Comparison of ENCODE assay signal across 19 cellular contexts in the genomic region with DNA sequence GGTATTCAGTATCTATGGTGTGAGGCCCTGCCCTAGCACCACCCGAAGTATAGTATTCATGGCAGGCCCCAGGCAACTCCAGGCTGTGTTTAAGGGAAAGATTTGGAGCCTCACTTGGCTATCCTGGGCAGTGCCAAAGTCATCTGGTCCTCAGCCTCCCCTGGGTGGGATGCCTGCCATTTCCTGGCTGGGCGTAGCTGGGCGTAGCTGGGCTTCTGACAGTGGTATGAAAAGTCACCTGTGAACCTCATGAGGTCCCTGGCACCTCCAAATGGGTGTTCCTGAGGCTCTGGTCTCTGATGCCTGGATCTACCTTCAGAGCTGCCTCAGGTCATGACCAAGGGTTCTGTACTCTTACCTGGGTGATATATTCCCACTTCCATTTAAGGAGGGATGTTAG.
DNase-seq lines count a peak whose midpoint lies in the region; ATAC-seq and TF ChIP-seq lines count a peak whose summit lies in the region.
"Had no signal": no experiment of that assay in that cellular context is flagged by ENCODE, and none has a peak within 500 bp of the region (broad histone marks: within the 10 kb centered on the region; RNA-seq: fewer than 3 reads in every experiment).

No MANE protein-coding gene starts in this region.

- in situ Hi-C loops in transverse colon (cut with MboI; ENCODE audit: low pct_ligation_motif_present in 1 of 4, low pct_unique_long_range_greater_than_20kb in 1 of 4, low sequenced_read_pairs in 3 of 4), result loop anchor here in 1 of 4 donors (25.0 kb wide), 1 partner anchor 452 kb away; no protein-coding TSS in a partner anchor

- peaks cover 0 to 47% of the 10 kb centered on the region in 2 donors for H3K4me1 ChIP-seq in right atrium auricular region
- H3K4me1 ChIP-seq in right cardiac atrium (ENCODE audit: control insufficient read depth, insufficient read depth, low read length), result peaks cover 17% of the 10 kb centered on the region
- H3K4me1 ChIP-seq in hepatocyte (ENCODE audit: insufficient read depth), result peaks cover 28% of the 10 kb centered on the region
- H3K4me1 ChIP-seq in stomach, result peaks cover 6 to 35% (median 13%) of the 10 kb centered on the region in 4 donors
- H3K4me1 ChIP-seq in PC-9 (replicated peaks; ENCODE audit: insufficient read depth), result no peaks in the 10 kb centered on the region
- H3K4me1 ChIP-seq in transverse colon, result peaks cover 0 to 6% (median 3%) of the 10 kb centered on the region in 4 donors

- H3K27ac Mint-ChIP-seq in activated T-helper 17 cell treated with anti-CD3 and anti-CD28 coated beads, Interleukin-2, amount 50 U/mL, for 72 hours, result peak overlapping the region; percentile 28
- H3K27ac Mint-ChIP-seq: B cell had no signal

- H3K4me3 ChIP-seq in right atrium auricular region (no peak overlapping the region), right cardiac atrium (ENCODE audit: low read length) (no peak overlapping the region), hepatocyte (no peak overlapping the region), stomach (no peak overlapping the region), PC-9 (no peak overlapping the region), transverse colon (no peak overlapping the region)
- H3K4me3 ChIP-seq: BLaER1 treated with 17β-estradiol and CSF1 and Interleukin-3, amounts not matched to agents 10 nM and 100 nM; GM12878 had no signal

- BruUV-seq in PC-9 (replicated peaks; lab: Mats Ljungman, UMichigan), result no TSS peak

- H4K20me1 ChIP-seq in hepatocyte (ENCODE audit: insufficient read depth, poor library complexity, severe bottlenecking), result no peaks in the 10 kb centered on the region
- H4K20me1 ChIP-seq in PC-9 (ENCODE audit: insufficient read depth), result no peaks in the 10 kb centered on the region
- H4K20me1 ChIP-seq: BLaER1 treated with 17β-estradiol and CSF1 and Interleukin-3, amounts not matched to agents 10 nM and 100 nM had no signal

- H3K9me3 ChIP-seq in right atrium auricular region (no peaks in the 10 kb centered on the region), right cardiac atrium (ENCODE audit: control insufficient read depth, low read length) (no peaks in the 10 kb centered on the region), hepatocyte (ENCODE audit: low read depth) (no peaks in the 10 kb centered on the region), stomach (no peaks in the 10 kb centered on the region), PC-9 (ENCODE audit: insufficient read depth, low read depth) (no peaks in the 10 kb centered on the region), transverse colon (no peaks in the 10 kb centered on the region)
- H3K9me3 ChIP-seq: BLaER1 treated with 17β-estradiol and CSF1 and Interleukin-3, amounts not matched to agents 10 nM and 100 nM had no signal

- H3K36me3 ChIP-seq in right atrium auricular region, result peaks cover 28% of the 10 kb centered on the region
- H3K36me3 ChIP-seq in hepatocyte (replicated peaks; ENCODE audit: insufficient read depth, low read depth), result no peaks in the 10 kb centered on the region
- H3K36me3 ChIP-seq in stomach, result peaks cover 33 to 53% (median 49%) of the 10 kb centered on the region in 4 donors
- H3K36me3 ChIP-seq in PC-9 (ENCODE audit: low read depth), result peaks cover 1% of the 10 kb centered on the region; the same call in 1 of the 2 replicates
- peaks cover 0 to 31% (median 12%) of the 10 kb centered on the region in 4 donors for H3K36me3 ChIP-seq in transverse colon

- TF ChIP-seq EP300 in stomach (IDR thresholded peaks at IDR 0.05) (no peak), transverse colon (IDR thresholded peaks at IDR 0.05; ENCODE audit: low read depth) (no peak)

- WGBS in right cardiac atrium, result 79% methylated on average over 3 of the region's 3 CpGs
- WGBS in hepatocyte (ENCODE audit: low lambda C conversion rate, missing lambda C conversion rate), result 67% methylated on average over 3 of the region's 3 CpGs
- WGBS in stomach, 5 donors, result 63 to 80% (median 75%) methylated on average over 3 of the region's 3 CpGs
- 79 to 100% methylated on average over 2 to 3 of the region's 3 CpGs for WGBS in transverse colon (ENCODE audit: low coverage in 1 of 2), 2 donors

- TF ChIP-seq POLR2A in stomach (IDR thresholded peaks at IDR 0.05), result no peak
- TF ChIP-seq POLR2A in transverse colon (IDR thresholded peaks at IDR 0.05), result no peak

- H3K27ac ChIP-seq in right atrium auricular region, result peak overlapping the region; percentile 73 to 83
- no peak overlapping the region for H3K27ac ChIP-seq in right cardiac atrium (ENCODE audit: low read length)
- H3K27ac ChIP-seq in hepatocyte, result peak overlapping the region; percentile 92
- H3K27ac ChIP-seq in stomach, result peak overlapping the region in 3 of 5 donors; percentile 0 to 29 (median 13)
- H3K27ac ChIP-seq in PC-9, result no peak overlapping the region
- no peak overlapping the region for H3K27ac ChIP-seq in transverse colon
- H3K27ac ChIP-seq: BLaER1 treated with 17β-estradiol and CSF1 and Interleukin-3, amounts not matched to agents 10 nM and 100 nM had no signal

- CTCF ChIA-PET in PC-9 (lab: Charles Lee), result no interaction called here

- no peak for TF ChIP-seq CTCF in right atrium auricular region (IDR thresholded peaks at IDR 0.05)
- no peak for TF ChIP-seq CTCF in hepatocyte (IDR thresholded peaks at IDR 0.05; ENCODE audit: poor library complexity)
- TF ChIP-seq CTCF in stomach (IDR thresholded peaks at IDR 0.05), result no peak
- no peak for TF ChIP-seq CTCF in PC-9 (conservative IDR thresholded peaks at IDR 0.05)
- TF ChIP-seq CTCF in transverse colon (IDR thresholded peaks at IDR 0.05), result no peak

- intact Hi-C loops in right cardiac atrium (cut with DNase I), result no loop called here
- intact Hi-C loops in stomach (cut with DNase I; ENCODE audit: low total_unique reads), result no loop called here
- intact Hi-C loops in PC-9 (cut with micrococcal nuclease; ENCODE audit: unreplicated experiment), result no loop called here
- intact Hi-C loops in transverse colon (cut with DNase I; ENCODE audit: low total_unique reads), result no loop called here

- no peaks in the 10 kb centered on the region for H3K27me3 ChIP-seq in right atrium auricular region
- H3K27me3 ChIP-seq in right cardiac atrium (ENCODE audit: control insufficient read depth, insufficient read depth), result no peaks in the 10 kb centered on the region
- H3K27me3 ChIP-seq in hepatocyte, result no peaks in the 10 kb centered on the region
- no peaks in the 10 kb centered on the region for H3K27me3 ChIP-seq in stomach
- H3K27me3 ChIP-seq in PC-9 (ENCODE audit: insufficient read depth, low read depth), result no peaks in the 10 kb centered on the region
- no peaks in the 10 kb centered on the region for H3K27me3 ChIP-seq in transverse colon
- H3K27me3 ChIP-seq: BLaER1 treated with 17β-estradiol and CSF1 and Interleukin-3, amounts not matched to agents 10 nM and 100 nM had no signal

- H3K79me2 ChIP-seq in hepatocyte, result no peaks in the 10 kb centered on the region
- H3K79me2 ChIP-seq in PC-9 (ENCODE audit: low read depth), result no peaks in the 10 kb centered on the region

- H3K9me3 Mint-ChIP-seq in activated T-helper 17 cell treated with anti-CD3 and anti-CD28 coated beads, Interleukin-2, amount 50 U/mL, for 72 hours, result no peaks in the 10 kb centered on the region
- H3K9me3 Mint-ChIP-seq: CD8-positive, alpha-beta memory T cell; H9 had no signal

- POLR2A ChIA-PET in PC-9 (lab: Charles Lee; ENCODE audit: unreplicated experiment), result no interaction called here

- ATAC-seq in right cardiac atrium (no peak), GM19467 (IDR thresholded peaks at IDR 0.05; ENCODE audit: unreplicated experiment) (no peak)
- ATAC-seq in activated T-helper 17 cell treated with anti-CD3 and anti-CD28 coated beads, Interleukin-2, amount 50 U/mL, for 72 hours (replicated peaks), result no peak
- ATAC-seq: GM12878, HepG2 had no signal

- H2AFZ ChIP-seq in hepatocyte, result no peak overlapping the region
- no peak overlapping the region for H2AFZ ChIP-seq in PC-9

- H3K36me3 Mint-ChIP-seq in activated T-helper 17 cell treated with anti-CD3 and anti-CD28 coated beads, Interleukin-2, amount 50 U/mL, for 72 hours (ENCODE audit: low read depth), result peaks cover 48% of the 10 kb centered on the region

- H3K9me2 ChIP-seq in hepatocyte (replicated peaks; ENCODE audit: insufficient read depth) (no peaks in the 10 kb centered on the region), PC-9 (ENCODE audit: insufficient read depth) (no peaks in the 10 kb centered on the region)

- H3K4me2 ChIP-seq in hepatocyte (no peak overlapping the region), PC-9 (no peak overlapping the region)
- H3K4me2 ChIP-seq: BLaER1 treated with 17β-estradiol and CSF1 and Interleukin-3, amounts not matched to agents 10 nM and 100 nM had no signal

- H3F3A ChIP-seq in PC-9 (ENCODE audit: insufficient read depth, low read depth), result no peaks in the 10 kb centered on the region

- no peak overlapping the region for H3K4me3 Mint-ChIP-seq in activated T-helper 17 cell treated with anti-CD3 and anti-CD28 coated beads, Interleukin-2, amount 50 U/mL, for 72 hours
- H3K4me3 Mint-ChIP-seq: B cell; CD8-positive, alpha-beta memory T cell; H9 had no signal

- DNase-seq in right atrium auricular region (ENCODE audit: low spot score) (no peak), right cardiac atrium (no peak), hepatocyte (ENCODE audit: low spot score) (no peak), stomach (no peak), PC-9 (no peak), transverse colon (no peak)
- DNase-seq: 8988T, COR-L47, DMS 273 treated with DMSO at 0.1 percent for 48 hours, DND-41, EL, H9 had no signal

- H3K27me3 Mint-ChIP-seq in activated T-helper 17 cell treated with anti-CD3 and anti-CD28 coated beads, Interleukin-2, amount 50 U/mL, for 72 hours, result no peaks in the 10 kb centered on the region
- H3K27me3 Mint-ChIP-seq: CD8-positive, alpha-beta memory T cell had no signal

- no peaks in the 10 kb centered on the region for H3K4me1 Mint-ChIP-seq in activated T-helper 17 cell treated with anti-CD3 and anti-CD28 coated beads, Interleukin-2, amount 50 U/mL, for 72 hours
- H3K4me1 Mint-ChIP-seq: B cell; CD8-positive, alpha-beta memory T cell had no signal

Comparison
In these comparisons a context has a peak if more than half of its experiments do, and no peak if none do; other contexts are left out.
1. H3K27ac ChIP-seq: peak in right atrium auricular region (2 of 2), hepatocyte (single experiment) and stomach (3 of 5); none in right cardiac atrium (single experiment), PC-9 (single experiment) and transverse colon (0 of 4).